In genomic region chr6:159720708-159721107, GRCh38 we compare ENCODE assay signal across 7 cellular contexts. TPM values are rescaled to one million over a fixed set of nuclear protein-coding genes. Genes with fewer than 3 reads are reported as not detected.
DNase-seq lines count a peak whose midpoint lies in the region; ATAC-seq, FAIRE-seq and TF ChIP-seq lines count a peak whose summit lies in the region.

No MANE protein-coding gene starts in this region.

- no peak for DNase-seq in D721Med (ENCODE audit: insufficient read length, low spot score)
- DNase-seq in Panc1 (ENCODE audit: low read depth, low spot score), result no peak
- peak; percentile 47 to 53 for DNase-seq in dermis microvascular lymphatic vessel endothelial cell (ENCODE audit: low read depth in 2 of 2)
- DNase-seq in pancreas, result peak in 2 of 6 donors; percentile 30 to 48
- no peak for DNase-seq in HuH-7.5 (ENCODE audit: low spot score)

- no TSS peak for BruUV-seq in Panc1 (replicated peaks; lab: Mats Ljungman, UMichigan)

- no peak overlapping the region for H3K27ac ChIP-seq in Panc1 (ENCODE audit: low read length)
- H3K27ac ChIP-seq in pancreas, result no peak overlapping the region

- FAIRE-seq in D721Med (lab: Jason Lieb, UNC) (no peak), pancreas (lab: Jason Lieb, UNC) (no peak)

- CTCF ChIA-PET in Panc1 (lab: Charles Lee), result interaction anchor here (0.7 kb wide), 4 partner anchors 41 to 678 kb away, joined by 5 to 10 read pairs (median 6); partner anchors contain the start of gene ACAT2

- H3K36me3 ChIP-seq in Panc1 (ENCODE audit: control insufficient read depth, insufficient read depth, low read length) (no peaks in the 10 kb centered on the region; the same call in 1 of the 2 replicates), pancreas (no peaks in the 10 kb centered on the region)

- H3K4me3 ChIP-seq in Panc1 (ENCODE audit: low read depth in 2 of 2, low read length in 2 of 2) (no peak overlapping the region), pancreas (no peak overlapping the region)

- peak; percentile 44 for TF ChIP-seq CTCF in D721Med (IDR thresholded peaks at IDR 0.05; ENCODE audit: insufficient read depth, missing control alignments)
- TF ChIP-seq CTCF in Panc1 (IDR thresholded peaks at IDR 0.05), result peak; percentile 68
- peak; percentile 14 to 35 (median 18) for TF ChIP-seq CTCF in pancreas (IDR thresholded peaks at IDR 0.05)

- WGBS in pancreas, 2 donors, result 40 to 45% methylated on average over 7 of the region's 7 CpGs

- in situ Hi-C loops in Panc1 (cut with HindIII; ENCODE audit: low pct_unique_long_range_greater_than_20kb, low sequenced_read_pairs), result no loop called here

- intact Hi-C loops in Panc1 (cut with micrococcal nuclease; ENCODE audit: unreplicated experiment) (no loop called here), pancreas (cut with DNase I) (loop anchor here in 1 of 3 donors (10.0 kb wide), 1 partner anchor 124 kb away; no protein-coding TSS in a partner anchor)

- H3K27me3 ChIP-seq in Panc1 (ENCODE audit: control insufficient read depth, insufficient read depth, low read length) (no peaks in the 10 kb centered on the region), pancreas (no peaks in the 10 kb centered on the region)

- H3K9me3 ChIP-seq in Panc1 (ENCODE audit: control insufficient read depth, insufficient read depth, low read depth, low read length), result no peaks in the 10 kb centered on the region
- no peaks in the 10 kb centered on the region for H3K9me3 ChIP-seq in pancreas

- ATAC-seq in GM19372 (IDR thresholded peaks at IDR 0.05; ENCODE audit: low read depth, unreplicated experiment), result peak; percentile 46
- ATAC-seq in Panc1, result no peak; the same call in 1 of the 2 replicates
- peak; percentile 18 to 65 (median 36) for ATAC-seq in pancreas
- ATAC-seq in HG03457 (IDR thresholded peaks at IDR 0.05; ENCODE audit: unreplicated experiment), result no peak

- POLR2A ChIA-PET in Panc1 (lab: Charles Lee), result interaction anchor here (0.6 to 0.7 kb wide), 2 partner anchors 9 to 29 kb away, joined by 3 to 16 read pairs; no protein-coding TSS in a partner anchor

- H3K4me1 ChIP-seq in Panc1 (ENCODE audit: control insufficient read depth, insufficient read depth, low read length) (peaks cover 9% of the 10 kb centered on the region; the same call in 1 of the 2 replicates), pancreas (peaks cover 8 to 26% (median 18%) of the 10 kb centered on the region in 3 donors)

RNA-seq across cellular contexts. Expression of gene WTAP, which starts 6.6 kb away (rescaled TPM):
- 112 TPM for total RNA-seq in Panc1 (2021; ENCODE audit: unreplicated experiment)
- polyA plus RNA-seq in Panc1 (2012; ENCODE audit: insufficient read length), result 51.1 TPM
- 69.2 and 79.5 TPM in 2 replicates for total RNA-seq in dermis microvascular lymphatic vessel endothelial cell
- 10 to 100 TPM; 35.6 to 51.4 (median 42.8) TPM for total RNA-seq in pancreas
- polyA plus RNA-seq in pancreas, result 10 to 100 TPM; 55.4 to 85.6 TPM

RNA-seq across cellular contexts. Expression of gene SOD2, which starts 27.7 kb away (rescaled TPM):
- total RNA-seq in Panc1 (2021; ENCODE audit: unreplicated experiment), result 180 TPM
- 137 TPM for polyA plus RNA-seq in Panc1 (2012; ENCODE audit: insufficient read length)
- total RNA-seq in dermis microvascular lymphatic vessel endothelial cell, result 206 and 419 TPM in 2 replicates
- 100 to 1,000 TPM; 155 to 792 (median 241) TPM for total RNA-seq in pancreas
- polyA plus RNA-seq in pancreas, result 100 to 1,000 TPM in 1 of 2 donors, 10 to 100 TPM in 1; 97.7 to 162 TPM

RNA-seq across cellular contexts. Expression of gene ACAT2, which starts 41.1 kb away (rescaled TPM):
- total RNA-seq in Panc1 (2021; ENCODE audit: unreplicated experiment) (112 TPM), dermis microvascular lymphatic vessel endothelial cell (32.7 and 83.6 TPM in 2 replicates), pancreas (1 to 10 TPM; 3.3 to 9.6 (median 7.4) TPM)
- 45.6 TPM for polyA plus RNA-seq in Panc1 (2012; ENCODE audit: insufficient read length)
- polyA plus RNA-seq in pancreas, result 10 to 100 TPM in 1 of 2 donors, 1 to 10 TPM in 1; 6.7 to 10.1 TPM

Comparison
In these comparisons a context has a peak if more than half of its experiments do, and no peak if none do; other contexts are left out.
1. DNase-seq: peak in dermis microvascular lymphatic vessel endothelial cell (2 of 2); none in D721Med (single experiment), Panc1 (single experiment) and HuH-7.5 (single experiment).
2. ATAC-seq: peak in GM19372 (single experiment) and pancreas (4 of 4); none in Panc1 (single experiment) and HG03457 (single experiment).
3. Peak in every context shown above with its lines, with median percentiles within 50 percentile points of each other: CTCF ChIP-seq.